ENCODE assay signal across 1 cellular context in the genomic region with DNA sequence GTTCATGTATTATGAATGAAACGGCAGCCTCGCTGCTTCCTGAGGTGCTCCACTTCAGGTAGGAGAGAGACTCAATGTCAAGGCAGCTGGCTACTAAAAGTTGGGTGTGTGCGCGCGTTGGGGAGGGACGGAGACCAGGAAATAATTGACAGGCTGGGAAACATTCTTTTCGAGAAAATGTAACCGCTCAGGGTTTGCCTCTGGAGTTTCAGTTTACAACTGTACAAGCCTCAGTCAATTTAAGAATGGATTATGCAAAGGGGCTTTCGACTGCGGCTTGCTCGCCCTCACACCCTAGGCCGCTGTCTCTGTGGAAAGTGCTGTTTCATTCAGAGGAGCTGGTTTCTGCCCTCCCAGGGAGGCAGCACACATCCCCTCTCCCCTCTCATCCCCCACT.
TF ChIP-seq lines count a peak whose summit lies in the region.

No MANE protein-coding gene starts in this region.

TF ChIP-seq in HepG2, 621 proteins besides CTCF, POLR2A, EP300 and RAD21 (continued from another document and continues in another):
- no peak for TF ChIP-seq RFX1 (IDR thresholded peaks at IDR 0.05)
- no peak for TF ChIP-seq TEAD2 (CRISPR knock-in tag; IDR thresholded peaks at IDR 0.05)
- TF ChIP-seq PHF5A (CRISPR knock-in tag; IDR thresholded peaks at IDR 0.05; ENCODE audit: low read depth, unreplicated experiment) = no peak
- TF ChIP-seq SRY (CRISPR knock-in tag; IDR thresholded peaks at IDR 0.05) = 0 out of 2 replicates have a peak, but pooled peaks have one; percentile 2
- no peak for TF ChIP-seq DNMT1 (CRISPR knock-in tag; IDR thresholded peaks at IDR 0.05)
- no peak for TF ChIP-seq ZNF841 (CRISPR knock-in tag; IDR thresholded peaks at IDR 0.05; ENCODE audit: borderline replicate concordance)
- TF ChIP-seq, protein P1, sequence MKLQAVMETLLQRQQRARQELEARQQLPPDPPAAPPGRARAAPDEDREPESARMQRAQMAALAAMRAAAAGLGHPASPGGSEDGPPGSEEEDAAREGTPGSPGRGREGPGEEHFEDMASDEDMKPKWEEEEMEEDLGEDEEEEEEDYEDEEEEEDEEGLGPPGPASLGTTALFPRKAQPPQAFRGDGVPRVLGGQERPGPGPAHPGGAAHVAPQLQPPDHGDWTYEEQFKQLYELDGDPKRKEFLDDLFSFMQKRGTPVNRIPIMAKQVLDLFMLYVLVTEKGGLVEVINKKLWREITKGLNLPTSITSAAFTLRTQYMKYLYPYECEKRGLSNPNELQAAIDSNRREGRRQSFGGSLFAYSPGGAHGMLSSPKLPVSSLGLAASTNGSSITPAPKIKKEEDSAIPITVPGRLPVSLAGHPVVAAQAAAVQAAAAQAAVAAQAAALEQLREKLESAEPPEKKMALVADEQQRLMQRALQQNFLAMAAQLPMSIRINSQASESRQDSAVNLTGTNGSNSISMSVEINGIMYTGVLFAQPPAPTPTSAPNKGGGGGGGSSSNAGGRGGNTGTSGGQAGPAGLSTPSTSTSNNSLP (IDR thresholded peaks at IDR 0.05; ENCODE audit: low read depth, low read length) = no peak
- TF ChIP-seq ZBTB20 (CRISPR knock-in tag; IDR thresholded peaks at IDR 0.05; ENCODE audit: borderline replicate concordance, low read depth) = no peak
- no peak for TF ChIP-seq SOX13 (IDR thresholded peaks at IDR 0.05)
- no peak for TF ChIP-seq SOX13 (CRISPR knock-in tag; conservative IDR thresholded peaks at IDR 0.05 in 1 of 2, IDR thresholded peaks at IDR 0.05 in 1 of 2)
- TF ChIP-seq, protein P2, sequence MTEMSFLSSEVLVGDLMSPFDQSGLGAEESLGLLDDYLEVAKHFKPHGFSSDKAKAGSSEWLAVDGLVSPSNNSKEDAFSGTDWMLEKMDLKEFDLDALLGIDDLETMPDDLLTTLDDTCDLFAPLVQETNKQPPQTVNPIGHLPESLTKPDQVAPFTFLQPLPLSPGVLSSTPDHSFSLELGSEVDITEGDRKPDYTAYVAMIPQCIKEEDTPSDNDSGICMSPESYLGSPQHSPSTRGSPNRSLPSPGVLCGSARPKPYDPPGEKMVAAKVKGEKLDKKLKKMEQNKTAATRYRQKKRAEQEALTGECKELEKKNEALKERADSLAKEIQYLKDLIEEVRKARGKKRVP (CRISPR knock-in tag; IDR thresholded peaks at IDR 0.05) = no peak
- no peak for TF ChIP-seq CENPX (CRISPR knock-in tag; IDR thresholded peaks at IDR 0.05)
- no peak for TF ChIP-seq JUND (CRISPR knock-in tag; IDR thresholded peaks at IDR 0.05)
- TF ChIP-seq, protein P3, sequence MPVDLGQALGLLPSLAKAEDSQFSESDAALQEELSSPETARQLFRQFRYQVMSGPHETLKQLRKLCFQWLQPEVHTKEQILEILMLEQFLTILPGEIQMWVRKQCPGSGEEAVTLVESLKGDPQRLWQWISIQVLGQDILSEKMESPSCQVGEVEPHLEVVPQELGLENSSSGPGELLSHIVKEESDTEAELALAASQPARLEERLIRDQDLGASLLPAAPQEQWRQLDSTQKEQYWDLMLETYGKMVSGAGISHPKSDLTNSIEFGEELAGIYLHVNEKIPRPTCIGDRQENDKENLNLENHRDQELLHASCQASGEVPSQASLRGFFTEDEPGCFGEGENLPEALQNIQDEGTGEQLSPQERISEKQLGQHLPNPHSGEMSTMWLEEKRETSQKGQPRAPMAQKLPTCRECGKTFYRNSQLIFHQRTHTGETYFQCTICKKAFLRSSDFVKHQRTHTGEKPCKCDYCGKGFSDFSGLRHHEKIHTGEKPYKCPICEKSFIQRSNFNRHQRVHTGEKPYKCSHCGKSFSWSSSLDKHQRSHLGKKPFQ (CRISPR knock-in tag; IDR thresholded peaks at IDR 0.05; ENCODE audit: insufficient replicate concordance) = peak; percentile 17
- 0 out of 2 replicates have a peak, but pooled peaks have one; percentile 7 for TF ChIP-seq MAZ (IDR thresholded peaks at IDR 0.05; ENCODE audit: borderline replicate concordance, low read depth, low read length)
- no peak for TF ChIP-seq MAZ (CRISPR knock-in tag; IDR thresholded peaks at IDR 0.05; ENCODE audit: low read depth)
- TF ChIP-seq, protein P4, sequence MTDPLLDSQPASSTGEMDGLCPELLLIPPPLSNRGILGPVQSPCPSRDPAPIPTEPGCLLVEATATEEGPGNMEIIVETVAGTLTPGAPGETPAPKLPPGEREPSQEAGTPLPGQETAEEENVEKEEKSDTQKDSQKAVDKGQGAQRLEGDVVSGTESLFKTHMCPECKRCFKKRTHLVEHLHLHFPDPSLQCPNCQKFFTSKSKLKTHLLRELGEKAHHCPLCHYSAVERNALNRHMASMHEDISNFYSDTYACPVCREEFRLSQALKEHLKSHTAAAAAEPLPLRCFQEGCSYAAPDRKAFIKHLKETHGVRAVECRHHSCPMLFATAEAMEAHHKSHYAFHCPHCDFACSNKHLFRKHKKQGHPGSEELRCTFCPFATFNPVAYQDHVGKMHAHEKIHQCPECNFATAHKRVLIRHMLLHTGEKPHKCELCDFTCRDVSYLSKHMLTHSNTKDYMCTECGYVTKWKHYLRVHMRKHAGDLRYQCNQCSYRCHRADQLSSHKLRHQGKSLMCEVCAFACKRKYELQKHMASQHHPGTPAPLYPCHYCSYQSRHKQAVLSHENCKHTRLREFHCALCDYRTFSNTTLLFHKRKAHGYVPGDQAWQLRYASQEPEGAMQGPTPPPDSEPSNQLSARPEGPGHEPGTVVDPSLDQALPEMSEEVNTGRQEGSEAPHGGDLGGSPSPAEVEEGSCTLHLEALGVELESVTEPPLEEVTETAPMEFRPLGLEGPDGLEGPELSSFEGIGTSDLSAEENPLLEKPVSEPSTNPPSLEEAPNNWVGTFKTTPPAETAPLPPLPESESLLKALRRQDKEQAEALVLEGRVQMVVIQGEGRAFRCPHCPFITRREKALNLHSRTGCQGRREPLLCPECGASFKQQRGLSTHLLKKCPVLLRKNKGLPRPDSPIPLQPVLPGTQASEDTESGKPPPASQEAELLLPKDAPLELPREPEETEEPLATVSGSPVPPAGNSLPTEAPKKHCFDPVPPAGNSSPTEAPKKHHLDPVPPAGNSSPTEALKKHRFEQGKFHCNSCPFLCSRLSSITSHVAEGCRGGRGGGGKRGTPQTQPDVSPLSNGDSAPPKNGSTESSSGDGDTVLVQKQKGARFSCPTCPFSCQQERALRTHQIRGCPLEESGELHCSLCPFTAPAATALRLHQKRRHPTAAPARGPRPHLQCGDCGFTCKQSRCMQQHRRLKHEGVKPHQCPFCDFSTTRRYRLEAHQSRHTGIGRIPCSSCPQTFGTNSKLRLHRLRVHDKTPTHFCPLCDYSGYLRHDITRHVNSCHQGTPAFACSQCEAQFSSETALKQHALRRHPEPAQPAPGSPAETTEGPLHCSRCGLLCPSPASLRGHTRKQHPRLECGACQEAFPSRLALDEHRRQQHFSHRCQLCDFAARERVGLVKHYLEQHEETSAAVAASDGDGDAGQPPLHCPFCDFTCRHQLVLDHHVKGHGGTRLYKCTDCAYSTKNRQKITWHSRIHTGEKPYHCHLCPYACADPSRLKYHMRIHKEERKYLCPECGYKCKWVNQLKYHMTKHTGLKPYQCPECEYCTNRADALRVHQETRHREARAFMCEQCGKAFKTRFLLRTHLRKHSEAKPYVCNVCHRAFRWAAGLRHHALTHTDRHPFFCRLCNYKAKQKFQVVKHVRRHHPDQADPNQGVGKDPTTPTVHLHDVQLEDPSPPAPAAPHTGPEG (CRISPR knock-in tag; IDR thresholded peaks at IDR 0.05) = no peak
- no peak; the same call in 1 of the 2 replicates for TF ChIP-seq NR2F2 (IDR thresholded peaks at IDR 0.05; ENCODE audit: borderline replicate concordance, low read depth)
- TF ChIP-seq ZNF326 (CRISPR knock-in tag; IDR thresholded peaks at IDR 0.05; ENCODE audit: borderline replicate concordance) = no peak
- TF ChIP-seq KDM5A (IDR thresholded peaks at IDR 0.05; ENCODE audit: borderline replicate concordance, low read length) = no peak; the same call in 1 of the 2 replicates
- peak; percentile 38; the same call in 1 of the 2 replicates for TF ChIP-seq TOPORS (CRISPR knock-in tag; IDR thresholded peaks at IDR 0.05)
- TF ChIP-seq ZNF839 (CRISPR knock-in tag; IDR thresholded peaks at IDR 0.05; ENCODE audit: borderline replicate concordance) = no peak
- no peak for TF ChIP-seq U2AF2 (IDR thresholded peaks at IDR 0.05; ENCODE audit: low read depth, low read length)
- no peak for TF ChIP-seq SRSF4 (IDR thresholded peaks at IDR 0.05; ENCODE audit: low read depth, low read length, poor library complexity, severe bottlenecking)
- TF ChIP-seq ZNF34 (CRISPR knock-in tag; IDR thresholded peaks at IDR 0.05; ENCODE audit: borderline replicate concordance) = no peak
- TF ChIP-seq, protein P5, sequence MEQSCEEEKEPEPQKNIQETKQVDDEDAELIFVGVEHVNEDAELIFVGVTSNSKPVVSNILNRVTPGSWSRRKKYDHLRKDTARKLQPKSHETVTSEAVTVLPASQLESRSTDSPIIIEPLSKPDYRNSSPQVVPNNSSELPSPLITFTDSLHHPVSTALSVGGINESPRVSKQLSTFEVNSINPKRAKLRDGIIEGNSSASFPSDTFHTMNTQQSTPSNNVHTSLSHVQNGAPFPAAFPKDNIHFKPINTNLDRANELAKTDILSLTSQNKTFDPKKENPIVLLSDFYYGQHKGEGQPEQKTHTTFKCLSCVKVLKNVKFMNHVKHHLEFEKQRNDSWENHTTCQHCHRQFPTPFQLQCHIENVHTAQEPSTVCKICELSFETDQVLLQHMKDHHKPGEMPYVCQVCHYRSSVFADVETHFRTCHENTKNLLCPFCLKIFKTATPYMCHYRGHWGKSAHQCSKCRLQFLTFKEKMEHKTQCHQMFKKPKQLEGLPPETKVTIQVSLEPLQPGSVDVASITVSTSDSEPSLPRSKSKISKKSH (CRISPR knock-in tag; IDR thresholded peaks at IDR 0.05; ENCODE audit: borderline replicate concordance) = no peak
- TF ChIP-seq KLF15 (CRISPR knock-in tag; IDR thresholded peaks at IDR 0.05; ENCODE audit: borderline replicate concordance) = no peak; the same call in 1 of the 2 replicates
- no peak for TF ChIP-seq RNF2 (conservative IDR thresholded peaks at IDR 0.05; ENCODE audit: low read depth)
- TF ChIP-seq ISX (CRISPR knock-in tag; conservative IDR thresholded peaks at IDR 0.05) = no peak
- TF ChIP-seq, protein P6, sequence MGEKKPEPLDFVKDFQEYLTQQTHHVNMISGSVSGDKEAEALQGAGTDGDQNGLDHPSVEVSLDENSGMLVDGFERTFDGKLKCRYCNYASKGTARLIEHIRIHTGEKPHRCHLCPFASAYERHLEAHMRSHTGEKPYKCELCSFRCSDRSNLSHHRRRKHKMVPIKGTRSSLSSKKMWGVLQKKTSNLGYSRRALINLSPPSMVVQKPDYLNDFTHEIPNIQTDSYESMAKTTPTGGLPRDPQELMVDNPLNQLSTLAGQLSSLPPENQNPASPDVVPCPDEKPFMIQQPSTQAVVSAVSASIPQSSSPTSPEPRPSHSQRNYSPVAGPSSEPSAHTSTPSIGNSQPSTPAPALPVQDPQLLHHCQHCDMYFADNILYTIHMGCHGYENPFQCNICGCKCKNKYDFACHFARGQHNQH (CRISPR knock-in tag; IDR thresholded peaks at IDR 0.05) = peak; percentile 9; the same call in 1 of the 2 replicates
- no peak for TF ChIP-seq KAT7 (CRISPR knock-in tag; IDR thresholded peaks at IDR 0.05; ENCODE audit: borderline replicate concordance)
- TF ChIP-seq, protein P7, sequence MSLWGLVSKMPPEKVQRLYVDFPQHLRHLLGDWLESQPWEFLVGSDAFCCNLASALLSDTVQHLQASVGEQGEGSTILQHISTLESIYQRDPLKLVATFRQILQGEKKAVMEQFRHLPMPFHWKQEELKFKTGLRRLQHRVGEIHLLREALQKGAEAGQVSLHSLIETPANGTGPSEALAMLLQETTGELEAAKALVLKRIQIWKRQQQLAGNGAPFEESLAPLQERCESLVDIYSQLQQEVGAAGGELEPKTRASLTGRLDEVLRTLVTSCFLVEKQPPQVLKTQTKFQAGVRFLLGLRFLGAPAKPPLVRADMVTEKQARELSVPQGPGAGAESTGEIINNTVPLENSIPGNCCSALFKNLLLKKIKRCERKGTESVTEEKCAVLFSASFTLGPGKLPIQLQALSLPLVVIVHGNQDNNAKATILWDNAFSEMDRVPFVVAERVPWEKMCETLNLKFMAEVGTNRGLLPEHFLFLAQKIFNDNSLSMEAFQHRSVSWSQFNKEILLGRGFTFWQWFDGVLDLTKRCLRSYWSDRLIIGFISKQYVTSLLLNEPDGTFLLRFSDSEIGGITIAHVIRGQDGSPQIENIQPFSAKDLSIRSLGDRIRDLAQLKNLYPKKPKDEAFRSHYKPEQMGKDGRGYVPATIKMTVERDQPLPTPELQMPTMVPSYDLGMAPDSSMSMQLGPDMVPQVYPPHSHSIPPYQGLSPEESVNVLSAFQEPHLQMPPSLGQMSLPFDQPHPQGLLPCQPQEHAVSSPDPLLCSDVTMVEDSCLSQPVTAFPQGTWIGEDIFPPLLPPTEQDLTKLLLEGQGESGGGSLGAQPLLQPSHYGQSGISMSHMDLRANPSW (CRISPR knock-in tag; IDR thresholded peaks at IDR 0.05; ENCODE audit: borderline replicate concordance) = no peak
- TF ChIP-seq CEBPB (IDR thresholded peaks at IDR 0.05; ENCODE audit: borderline replicate concordance, low read depth, low read length) = no peak
- 0 out of 4 replicates have a peak, but pooled peaks of 1 of the 2 experiments have one; percentile 11 for TF ChIP-seq MAFK (conservative IDR thresholded peaks at IDR 0.05 in 1 of 2, IDR thresholded peaks at IDR 0.05 in 1 of 2; ENCODE audit: low read length in 2 of 2)
- TF ChIP-seq KLF11 (CRISPR knock-in tag; IDR thresholded peaks at IDR 0.05) = no peak
- TF ChIP-seq TP53 (CRISPR knock-in tag; conservative IDR thresholded peaks at IDR 0.05) = no peak
- no peak for TF ChIP-seq ZNF629 (CRISPR knock-in tag; conservative IDR thresholded peaks at IDR 0.05)
- TF ChIP-seq, protein P8, sequence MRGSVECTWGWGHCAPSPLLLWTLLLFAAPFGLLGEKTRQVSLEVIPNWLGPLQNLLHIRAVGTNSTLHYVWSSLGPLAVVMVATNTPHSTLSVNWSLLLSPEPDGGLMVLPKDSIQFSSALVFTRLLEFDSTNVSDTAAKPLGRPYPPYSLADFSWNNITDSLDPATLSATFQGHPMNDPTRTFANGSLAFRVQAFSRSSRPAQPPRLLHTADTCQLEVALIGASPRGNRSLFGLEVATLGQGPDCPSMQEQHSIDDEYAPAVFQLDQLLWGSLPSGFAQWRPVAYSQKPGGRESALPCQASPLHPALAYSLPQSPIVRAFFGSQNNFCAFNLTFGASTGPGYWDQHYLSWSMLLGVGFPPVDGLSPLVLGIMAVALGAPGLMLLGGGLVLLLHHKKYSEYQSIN (CRISPR knock-in tag; IDR thresholded peaks at IDR 0.05; ENCODE audit: borderline replicate concordance) = no peak
- TF ChIP-seq ZNF670 (CRISPR knock-in tag; IDR thresholded peaks at IDR 0.05; ENCODE audit: borderline replicate concordance) = 0 out of 2 replicates have a peak, but pooled peaks have one; percentile 25
- TF ChIP-seq ZNF335 (CRISPR knock-in tag; IDR thresholded peaks at IDR 0.05) = peak; percentile 6; the same call in 1 of the 2 replicates
- TF ChIP-seq STAG1 (CRISPR knock-in tag; IDR thresholded peaks at IDR 0.05) = peak; percentile 9; the same call in 1 of the 2 replicates
- no peak for TF ChIP-seq RBM39 (IDR thresholded peaks at IDR 0.05; ENCODE audit: low read depth, low read length, poor library complexity, severe bottlenecking)
- TF ChIP-seq ZNF44 (CRISPR knock-in tag; IDR thresholded peaks at IDR 0.05) = 0 out of 2 replicates have a peak, but pooled peaks have one; percentile 0
- TF ChIP-seq MLLT10 (CRISPR knock-in tag; IDR thresholded peaks at IDR 0.05) = no peak
- no peak for TF ChIP-seq ZNF720 (CRISPR knock-in tag; IDR thresholded peaks at IDR 0.05)
- TF ChIP-seq, protein P9, sequence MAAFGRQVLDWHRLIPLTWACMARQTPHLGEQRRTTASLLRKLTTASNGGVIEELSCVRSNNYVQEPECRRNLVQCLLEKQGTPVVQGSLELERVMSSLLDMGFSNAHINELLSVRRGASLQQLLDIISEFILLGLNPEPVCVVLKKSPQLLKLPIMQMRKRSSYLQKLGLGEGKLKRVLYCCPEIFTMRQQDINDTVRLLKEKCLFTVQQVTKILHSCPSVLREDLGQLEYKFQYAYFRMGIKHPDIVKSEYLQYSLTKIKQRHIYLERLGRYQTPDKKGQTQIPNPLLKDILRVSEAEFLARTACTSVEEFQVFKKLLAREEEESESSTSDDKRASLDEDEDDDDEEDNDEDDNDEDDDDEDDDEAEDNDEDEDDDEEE (CRISPR knock-in tag; IDR thresholded peaks at IDR 0.05) = no peak
- TF ChIP-seq ARNTL (CRISPR knock-in tag; IDR thresholded peaks at IDR 0.05) = no peak
